19 cellular contexts compared by ENCODE assay signal in the genomic region with DNA sequence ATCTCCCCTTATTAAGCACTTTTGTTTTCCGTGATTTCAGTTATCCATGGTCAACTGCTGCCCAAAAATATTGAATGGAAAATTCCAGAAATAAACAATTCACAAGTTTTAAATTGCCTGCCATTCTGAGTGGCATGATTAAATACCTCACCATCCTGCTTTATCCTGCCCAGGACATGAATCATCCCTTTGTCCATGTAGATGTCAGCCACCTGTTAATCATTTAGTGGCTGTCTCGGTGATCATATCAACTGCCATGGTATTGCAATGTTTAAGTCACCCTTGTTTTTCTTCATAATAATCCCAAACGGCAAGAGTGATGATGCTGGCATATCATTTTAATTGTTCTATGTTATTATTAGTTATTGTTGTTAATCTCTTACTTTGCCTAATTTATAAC.
"Had no signal": no experiment of that assay in that cellular context is flagged by ENCODE, and none has a peak within 500 bp of the region (broad histone marks: within the 10 kb centered on the region; RNA-seq: fewer than 3 reads in every experiment).

No MANE protein-coding gene starts in this region.

- DNase-seq: activated CD4-positive, alpha-beta memory T cell treated with anti-CD3 and anti-CD28 coated beads, Interleukin-2, amount 10 ng/mL, durations not matched to agents 7 days and 5 days; activated naive CD8-positive, alpha-beta T cell treated with anti-CD3 and anti-CD28 coated beads, Interleukin-2, amount 10 ng/mL, durations not matched to agents 7 days and 5 days; activated T-cell treated with anti-CD3 and anti-CD28 coated beads, Interleukin-2, amount 50 U/mL, for 72 hours; anterior cingulate cortex; hippocampal formation; left cardiac atrium; mucosa of descending colon; natural killer cell; occipital lobe; right lobe of liver; spleen; stimulated activated CD4-positive, alpha-beta T cell treated with anti-CD3 and anti-CD28 coated beads, Interleukin-1b, Interleukin-23, amount 100 ng/mL, for 48 hours; stimulated activated naive CD4-positive, alpha-beta T cell; substantia nigra; transverse colon had no signal

- H3K36me3 Mint-ChIP-seq: activated naive CD8-positive, alpha-beta T cell treated with anti-CD3 and anti-CD28 coated beads, Interleukin-2, amount 10 ng/mL, durations not matched to agents 7 days and 5 days; natural killer cell had no signal

- H3K27ac ChIP-seq: cardiac muscle cell, right lobe of liver, spleen, transverse colon, VCaP had no signal

- H3K4me3 Mint-ChIP-seq: activated CD4-positive, alpha-beta memory T cell treated with anti-CD3 and anti-CD28 coated beads, Interleukin-2, amount 10 ng/mL, durations not matched to agents 7 days and 5 days; activated naive CD8-positive, alpha-beta T cell treated with anti-CD3 and anti-CD28 coated beads, Interleukin-2, amount 10 ng/mL, durations not matched to agents 7 days and 5 days; activated T-cell treated with anti-CD3 and anti-CD28 coated beads, Interleukin-2, amount 50 U/mL, for 72 hours; natural killer cell had no signal

- H3K27me3 Mint-ChIP-seq: progenitor cell of endocrine pancreas had no signal

- H3K9me3 Mint-ChIP-seq: activated CD4-positive, alpha-beta memory T cell treated with anti-CD3 and anti-CD28 coated beads, Interleukin-2, amount 10 ng/mL, durations not matched to agents 7 days and 5 days; activated naive CD8-positive, alpha-beta T cell treated with anti-CD3 and anti-CD28 coated beads, Interleukin-2, amount 10 ng/mL, durations not matched to agents 7 days and 5 days; activated T-cell treated with anti-CD3 and anti-CD28 coated beads, Interleukin-2, amount 50 U/mL, for 72 hours; natural killer cell had no signal

- H3K9me3 ChIP-seq: mucosa of descending colon, right lobe of liver, spleen, transverse colon had no signal

- H3K36me3 ChIP-seq: cardiac muscle cell, right lobe of liver, spleen, transverse colon had no signal

- H3K4me1 ChIP-seq: right lobe of liver, transverse colon had no signal

- H3K27ac Mint-ChIP-seq: activated CD4-positive, alpha-beta memory T cell treated with anti-CD3 and anti-CD28 coated beads, Interleukin-2, amount 10 ng/mL, durations not matched to agents 7 days and 5 days; activated naive CD8-positive, alpha-beta T cell treated with anti-CD3 and anti-CD28 coated beads, Interleukin-2, amount 10 ng/mL, durations not matched to agents 7 days and 5 days; activated T-cell treated with anti-CD3 and anti-CD28 coated beads, Interleukin-2, amount 50 U/mL, for 72 hours; natural killer cell; progenitor cell of endocrine pancreas had no signal

- H3K4me3 ChIP-seq: cardiac muscle cell, lung, mucosa of descending colon, right lobe of liver, spleen, transverse colon had no signal

- H3K27me3 ChIP-seq: cardiac muscle cell, right lobe of liver, transverse colon had no signal

- H3K4me1 Mint-ChIP-seq: activated CD4-positive, alpha-beta memory T cell treated with anti-CD3 and anti-CD28 coated beads, Interleukin-2, amount 10 ng/mL, durations not matched to agents 7 days and 5 days; activated naive CD8-positive, alpha-beta T cell treated with anti-CD3 and anti-CD28 coated beads, Interleukin-2, amount 10 ng/mL, durations not matched to agents 7 days and 5 days; natural killer cell had no signal
